1 cellular context compared by ENCODE assay signal in the genomic region with DNA sequence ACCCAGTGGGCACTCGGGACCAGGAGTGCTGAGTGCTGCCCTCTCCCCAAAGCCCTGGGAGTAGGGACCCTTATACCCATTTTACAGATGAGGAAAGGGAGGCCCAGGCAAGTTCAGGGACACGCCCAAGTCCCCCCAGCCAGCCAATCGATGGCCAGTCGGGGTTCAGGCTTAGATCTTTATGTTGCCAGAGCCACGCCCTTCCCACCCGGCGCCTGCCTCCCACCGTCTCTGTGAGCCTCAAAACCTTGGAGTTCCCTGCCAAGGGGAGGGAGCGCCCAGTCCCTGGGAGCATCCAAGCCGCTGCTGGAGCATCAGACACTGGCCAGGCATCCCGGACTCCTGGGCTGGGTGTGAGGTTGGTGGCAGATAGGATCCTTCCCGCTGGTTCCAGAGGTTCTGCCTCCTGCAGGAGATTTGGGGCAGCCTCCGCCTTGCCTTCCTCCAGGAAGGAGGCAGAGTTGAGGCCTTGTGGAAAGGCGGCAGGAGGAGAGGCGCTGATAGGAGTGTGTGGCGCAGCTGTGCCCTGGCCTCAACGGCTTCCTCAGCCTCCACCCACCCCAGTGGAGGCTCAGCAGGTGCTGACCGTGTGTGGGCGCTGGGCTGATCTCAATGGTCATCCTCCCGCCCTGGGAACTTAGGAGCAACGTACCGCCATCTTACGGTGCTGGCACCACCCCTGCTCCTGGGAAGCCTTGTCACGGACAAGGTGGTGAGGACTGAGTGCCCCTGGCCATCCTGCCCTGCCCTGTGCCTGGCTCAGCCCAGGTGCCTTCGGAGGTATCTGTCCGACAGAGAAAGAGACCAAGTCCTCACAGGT.
TF ChIP-seq lines count a peak whose summit lies in the region.

No MANE protein-coding gene starts in this region.

TF ChIP-seq in H1, 55 proteins besides CTCF, POLR2A, EP300 and RAD21:
- TF ChIP-seq CHD1 (IDR thresholded peaks at IDR 0.05; ENCODE audit: low read depth, low read length), result no peak
- peak; percentile 73 for TF ChIP-seq KDM1A (IDR thresholded peaks at IDR 0.05; ENCODE audit: borderline replicate concordance, low read length)
